ENCODE assay signal across 15 cellular contexts in genomic region chr11:85137597-85137996, GRCh38.
DNase-seq lines count a peak whose midpoint lies in the region; ATAC-seq, FAIRE-seq and TF ChIP-seq lines count a peak whose summit lies in the region.
"Had no signal": no experiment of that assay in that cellular context is flagged by ENCODE, and none has a peak within 500 bp of the region (broad histone marks: within the 10 kb centered on the region; RNA-seq: fewer than 3 reads in every experiment).

No MANE protein-coding gene starts in this region.

- no peak for TF ChIP-seq POLR2A in HepG2 (IDR thresholded peaks at IDR 0.05; ENCODE audit: insufficient read depth in 1 of 2, low read depth in 2 of 2, low read length in 2 of 2)
- no peak for TF ChIP-seq POLR2A in upper lobe of left lung (IDR thresholded peaks at IDR 0.05)

- no peak for DNase-seq in HepG2 (ENCODE audit: low spot score)
- DNase-seq in NCI-H526 treated with DMSO at 0.1 percent for 48 hours (lab: John Stamatoyannopoulos, UW): peak; percentile 49
- DNase-seq in cerebellar cortex (ENCODE audit: low spot score): peak; percentile 55
- DNase-seq in HTR-8/SVneo (ENCODE audit: insufficient read length, low spot score): no peak
- no peak for DNase-seq in upper lobe of left lung
- DNase-seq: EL, MG63, NCI-H187, NCI-H524 treated with DMSO at 0.1 percent for 48 hours, PC-9 had no signal

- FAIRE-seq in HepG2 (lab: Jason Lieb, UNC) (no peak), HTR-8/SVneo (lab: Jason Lieb, UNC) (no peak)

- H3K4me1 ChIP-seq in liver (ENCODE audit: control insufficient read depth in 4 of 4, insufficient read depth in 4 of 4, low read length in 3 of 4): peaks cover 0 to 11% (median 3%) of the 10 kb centered on the region in 4 donors
- H3K4me1 ChIP-seq in HepG2 (ENCODE audit: insufficient read depth, low read length): no peaks in the 10 kb centered on the region
- H3K4me1 ChIP-seq in upper lobe of left lung: no peaks in the 10 kb centered on the region

- no peaks in the 10 kb centered on the region for H3K27me3 ChIP-seq in liver (ENCODE audit: control insufficient read depth in 4 of 4, insufficient read depth in 4 of 4, low read length in 3 of 4)
- H3K27me3 ChIP-seq in HepG2 (ENCODE audit: control insufficient read depth in 1 of 2, insufficient read depth in 2 of 2, low read length in 2 of 2): no peaks in the 10 kb centered on the region
- no peaks in the 10 kb centered on the region for H3K27me3 ChIP-seq in upper lobe of left lung
- H3K27me3 ChIP-seq: MG63 had no signal

- TF ChIP-seq EP300 in HepG2 (IDR thresholded peaks at IDR 0.05; ENCODE audit: low read depth in 2 of 2, low read length in 2 of 2) (no peak), HepG2 (CRISPR knock-in tag; IDR thresholded peaks at IDR 0.05; ENCODE audit: borderline replicate concordance) (no peak), upper lobe of left lung (IDR thresholded peaks at IDR 0.05) (no peak)

- no peak overlapping the region for H2AFZ ChIP-seq in HepG2 (ENCODE audit: low read length)
- H2AFZ ChIP-seq: PC-9 had no signal

- ATAC-seq in HepG2 (no peak), upper lobe of left lung (ENCODE audit: low FRiP score in 2 of 2) (no peak), GM21390 (IDR thresholded peaks at IDR 0.05; ENCODE audit: unreplicated experiment) (no peak), HG03432 (IDR thresholded peaks at IDR 0.05; ENCODE audit: unreplicated experiment) (no peak)

- H3K4me2 ChIP-seq in HepG2 (ENCODE audit: low read depth, low read length): no peak overlapping the region
- H3K4me2 ChIP-seq: KMS-11, PC-9 had no signal

- H3K9ac ChIP-seq in liver (ENCODE audit: low read depth in 1 of 2, low read length in 2 of 2) (no peak overlapping the region), HepG2 (ENCODE audit: insufficient read depth, low read depth, low read length) (no peak overlapping the region)
- H3K9ac ChIP-seq: KMS-11 had no signal

- WGBS in liver: 67% methylated on average over 1 of the region's 1 CpG
- 0% methylated on average over 1 of the region's 1 CpG for WGBS in HepG2 (ENCODE audit: low lambda C conversion rate)
- WGBS in upper lobe of left lung, 2 donors: 83 to 84% methylated on average over 1 of the region's 1 CpG

- no peaks in the 10 kb centered on the region for H3K79me2 ChIP-seq in HepG2 (ENCODE audit: insufficient read depth, low read length)

- in situ Hi-C loops in HepG2 (cut with HindIII; ENCODE audit: extremely low pct_ligation_motif_present, low pct_unique_long_range_greater_than_20kb): no loop called here

- no peaks in the 10 kb centered on the region for H3K9me3 ChIP-seq in liver (ENCODE audit: control insufficient read depth in 4 of 4, low read length in 3 of 4)
- peaks cover 4% of the 10 kb centered on the region; the same call in 1 of the 2 replicates for H3K9me3 ChIP-seq in HepG2 (ENCODE audit: low read length)
- H3K9me3 ChIP-seq in upper lobe of left lung: peaks cover 0 to 5% (median 0%) of the 10 kb centered on the region in 4 donors
- H3K9me3 ChIP-seq: MG63 had no signal

- no peak overlapping the region for H3K4me3 ChIP-seq in liver (ENCODE audit: low read depth in 1 of 3, low read length in 3 of 3)
- H3K4me3 ChIP-seq in HepG2 (replicated peaks in 1 of 3; ENCODE audit: insufficient read depth in 1 of 3, low read depth in 2 of 3, low read length in 3 of 3): no peak overlapping the region
- no peak overlapping the region for H3K4me3 ChIP-seq in upper lobe of left lung
- H3K4me3 ChIP-seq: MG63, PC-9 had no signal

- BruUV-seq in HepG2 (replicated peaks; lab: Mats Ljungman, UMichigan): no TSS peak

- H3K36me3 ChIP-seq in liver (ENCODE audit: control insufficient read depth in 4 of 4, insufficient read depth in 3 of 4, low read depth in 1 of 4, low read length in 3 of 4) (no peaks in the 10 kb centered on the region), HepG2 (replicated peaks in 1 of 2; ENCODE audit: control insufficient read depth in 1 of 2, insufficient read depth in 2 of 2, low read length in 2 of 2) (no peaks in the 10 kb centered on the region), upper lobe of left lung (no peaks in the 10 kb centered on the region)
- H3K36me3 ChIP-seq: MG63 had no signal

- H3K27ac ChIP-seq in liver (ENCODE audit: low read depth in 1 of 2, low read length in 2 of 2) (no peak overlapping the region), HepG2 (ENCODE audit: extremely low read length, insufficient read depth, low read length) (no peak overlapping the region), upper lobe of left lung (no peak overlapping the region)
- H3K27ac ChIP-seq: C4-2B, KMS-11, PC-9 had no signal

- no peaks in the 10 kb centered on the region for H4K20me1 ChIP-seq in HepG2 (ENCODE audit: insufficient read depth, low read length)

- intact Hi-C loops in HepG2 (cut with micrococcal nuclease; ENCODE audit: unreplicated experiment): no loop called here

- POLR2A ChIA-PET in HepG2 (lab: Yijun Ruan, JAX): no interaction called here

- TF ChIP-seq RAD21 in liver (IDR thresholded peaks at IDR 0.05) (peak; percentile 10 to 27), HepG2 (CRISPR knock-in tag; IDR thresholded peaks at IDR 0.05) (no peak)

- CTCF ChIA-PET in HepG2 (lab: Yijun Ruan, JAX; ENCODE audit: low intra/inter-chr PET ratio, low total read pairs): no interaction called here

- TF ChIP-seq CTCF in liver (IDR thresholded peaks at IDR 0.05; ENCODE audit: low read depth, low read length, missing input control) (no peak), HepG2 (CRISPR knock-in tag; IDR thresholded peaks at IDR 0.05) (no peak), upper lobe of left lung (IDR thresholded peaks at IDR 0.05) (no peak)

TF ChIP-seq in liver, 16 proteins besides CTCF, POLR2A, EP300 and RAD21 (continues in another document):
- TF ChIP-seq FOXA2 (IDR thresholded peaks at IDR 0.05) (peak; percentile 61), REST (IDR thresholded peaks at IDR 0.05) (no peak), NR2F2 (IDR thresholded peaks at IDR 0.05) (no peak), TAF1 (conservative IDR thresholded peaks at IDR 0.05) (no peak), HNF4A (conservative IDR thresholded peaks at IDR 0.05) (peak; percentile 13 to 30), MAX (IDR thresholded peaks at IDR 0.05) (no peak)

TF ChIP-seq in HepG2, 621 proteins besides CTCF, POLR2A, EP300 and RAD21:
- TF ChIP-seq MNT (IDR thresholded peaks at IDR 0.05) (no peak), U2AF1 (optimal IDR thresholded peaks at IDR 0.05; ENCODE audit: low read depth, low read length) (no peak)

Comparison
In these comparisons a context has a peak if more than half of its experiments do, and no peak if none do; other contexts are left out.
1. DNase-seq: peak in NCI-H526 treated with DMSO at 0.1 percent for 48 hours (single experiment) and cerebellar cortex (single experiment); none in HepG2 (single experiment), HTR-8/SVneo (single experiment) and upper lobe of left lung (0 of 2).